Comparison of ENCODE assay signal across 14 cellular contexts in the genomic region with DNA sequence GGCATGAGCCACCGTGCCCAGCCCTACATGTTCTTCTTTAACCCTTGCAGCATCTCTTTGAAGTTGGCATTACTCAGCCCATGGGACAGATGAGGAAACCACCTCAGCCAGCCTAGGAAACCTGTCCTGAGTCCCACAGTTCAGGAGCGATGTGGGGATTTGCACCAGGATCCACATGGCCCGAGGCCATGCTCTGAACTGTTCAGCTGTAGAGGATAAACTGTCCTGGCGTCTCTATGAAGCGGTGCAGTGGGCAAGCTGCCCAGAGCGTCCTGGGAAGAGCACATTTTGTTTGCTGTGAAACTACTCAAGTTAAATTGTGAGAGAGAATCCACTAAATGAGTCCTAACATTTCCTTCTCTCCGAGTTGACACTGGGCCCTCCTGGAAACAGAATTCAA.
DNase-seq lines count a peak whose midpoint lies in the region; ATAC-seq and TF ChIP-seq lines count a peak whose summit lies in the region.
"Had no signal": no experiment of that assay in that cellular context is flagged by ENCODE, and none has a peak within 500 bp of the region (broad histone marks: within the 10 kb centered on the region; RNA-seq: fewer than 3 reads in every experiment).

No MANE protein-coding gene starts in this region.

- H2AFZ ChIP-seq in trophoblast cell (ENCODE audit: insufficient read depth, low read length, poor library complexity): no peak overlapping the region

- H3K18ac ChIP-seq in trophoblast cell (ENCODE audit: low read length): no peak overlapping the region

- no peak overlapping the region for H3K14ac ChIP-seq in trophoblast cell (ENCODE audit: low read length)

- H3K9ac ChIP-seq in trophoblast cell (ENCODE audit: low read length): no peak overlapping the region

- 13 to 17% methylated on average over 7 of the region's 7 CpGs for WGBS in heart right ventricle, 2 donors
- no CpG with 5 or more reads among the region's 7 CpGs for WGBS in trophoblast cell (ENCODE audit: extremely low coverage, insufficient coverage, insufficient read length)

- H3K4me1 ChIP-seq in heart right ventricle (peaks cover 5 to 37% (median 16%) of the 10 kb centered on the region in 9 donors), trophoblast cell (ENCODE audit: control insufficient read depth in 1 of 2, insufficient read depth in 2 of 2, low read length in 2 of 2) (no peaks in the 10 kb centered on the region)
- H3K4me1 ChIP-seq: Caco-2, HAP-1, SJCRH30 had no signal

- H3K9me3 ChIP-seq in heart right ventricle: no peaks in the 10 kb centered on the region
- no peaks in the 10 kb centered on the region for H3K9me3 ChIP-seq in trophoblast cell (ENCODE audit: insufficient read depth, low read depth, low read length)
- H3K9me3 ChIP-seq: Caco-2, HAP-1, SJCRH30 had no signal

- no peak overlapping the region for H4K91ac ChIP-seq in trophoblast cell (ENCODE audit: low read depth, low read length)

- H3K27me3 ChIP-seq in heart right ventricle: no peaks in the 10 kb centered on the region
- H3K27me3 ChIP-seq in trophoblast cell (ENCODE audit: insufficient read depth, low read length): no peaks in the 10 kb centered on the region

- H3K36me3 ChIP-seq in heart right ventricle (no peaks in the 10 kb centered on the region), trophoblast cell (ENCODE audit: control insufficient read depth in 1 of 2, insufficient read depth in 2 of 2, low read length in 2 of 2) (no peaks in the 10 kb centered on the region)
- H3K36me3 ChIP-seq: HAP-1, SJCRH30 had no signal

- H3K27ac ChIP-seq in VCaP (peak overlapping the region; percentile 66), heart right ventricle (peak overlapping the region in 6 of 10 donors; percentile 25 to 59 (median 40)), trophoblast cell (ENCODE audit: low read depth, low read length) (no peak overlapping the region)
- H3K27ac ChIP-seq: SJCRH30 had no signal

- H3K4ac ChIP-seq in trophoblast cell (ENCODE audit: low read depth, low read length): no peak overlapping the region

- intact Hi-C loops in heart right ventricle (cut with DNase I): no loop called here

- H4K8ac ChIP-seq in trophoblast cell (ENCODE audit: low read depth, low read length): no peak overlapping the region

- no peaks in the 10 kb centered on the region for H3K79me2 ChIP-seq in trophoblast cell (ENCODE audit: control insufficient read depth, insufficient read depth, low read length, poor library complexity)

- H4K12ac ChIP-seq in trophoblast cell (ENCODE audit: low read depth, low read length): no peak overlapping the region

- DNase-seq in NCI-H1694 treated with DMSO at 0.1 percent for 48 hours (lab: John Stamatoyannopoulos, UW) (peak; percentile 73), heart right ventricle (peak; percentile 58 to 83), superior temporal gyrus (ENCODE audit: extremely low spot score) (peak; percentile 39), globus pallidus (ENCODE audit: low spot score) (no peak), trophoblast cell (no peak), NCI-H69 (lab: John Stamatoyannopoulos, UW) (no peak)
- DNase-seq: activated T-cell treated with anti-CD3 and anti-CD28 coated beads, Interleukin-2, amount 50 U/mL, for 48 hours had no signal

- no peak overlapping the region for H2BK5ac ChIP-seq in trophoblast cell (ENCODE audit: low read depth, low read length, poor library complexity)

- no peak overlapping the region for H2BK12ac ChIP-seq in trophoblast cell (ENCODE audit: low read length)

- H2BK120ac ChIP-seq in trophoblast cell (ENCODE audit: insufficient read depth, low read length, poor library complexity): no peak overlapping the region

- no peak overlapping the region for H3K4me3 ChIP-seq in heart right ventricle
- H3K4me3 ChIP-seq in trophoblast cell (ENCODE audit: low read depth, low read length): no peak overlapping the region
- H3K4me3 ChIP-seq: HAP-1, SJCRH30 had no signal

- no peaks in the 10 kb centered on the region for H3K79me1 ChIP-seq in trophoblast cell (ENCODE audit: low read length)

- no peak overlapping the region for H2AK5ac ChIP-seq in trophoblast cell (ENCODE audit: low read length)

- peak in 7 of 8 donors; percentile 35 to 91 (median 70) for ATAC-seq in heart right ventricle
- ATAC-seq: activated CD4-positive, CD25-positive, alpha-beta regulatory T cell treated with anti-CD3 and anti-CD28 coated beads, Interleukin-2, amount 50 U/mL, for 24 hours; HepG2; stimulated activated memory B cell treated with anti-CD40 and anti-IgM and Interleukin-4, amounts not matched to agents 10 μg/mL and 1 μg/mL and 100 μg/mL, for 72 hours had no signal

- H3K4me2 ChIP-seq in trophoblast cell (ENCODE audit: low read length): no peak overlapping the region

- TF ChIP-seq CTCF in VCaP (conservative IDR thresholded peaks at IDR 0.05) (no peak; the same call in 1 of the 2 replicates), heart right ventricle (IDR thresholded peaks at IDR 0.05) (no peak)

- H3K23ac ChIP-seq in trophoblast cell (ENCODE audit: low read length): no peak overlapping the region

Comparison
In these comparisons a context has a peak if more than half of its experiments do, and no peak if none do; other contexts are left out.
1. DNase-seq: peak in NCI-H1694 treated with DMSO at 0.1 percent for 48 hours (single experiment), heart right ventricle (2 of 2) and superior temporal gyrus (single experiment); none in globus pallidus (single experiment), trophoblast cell (0 of 2) and NCI-H69 (single experiment).